Comparison of ENCODE assay signal across 12 cellular contexts in the genomic region with DNA sequence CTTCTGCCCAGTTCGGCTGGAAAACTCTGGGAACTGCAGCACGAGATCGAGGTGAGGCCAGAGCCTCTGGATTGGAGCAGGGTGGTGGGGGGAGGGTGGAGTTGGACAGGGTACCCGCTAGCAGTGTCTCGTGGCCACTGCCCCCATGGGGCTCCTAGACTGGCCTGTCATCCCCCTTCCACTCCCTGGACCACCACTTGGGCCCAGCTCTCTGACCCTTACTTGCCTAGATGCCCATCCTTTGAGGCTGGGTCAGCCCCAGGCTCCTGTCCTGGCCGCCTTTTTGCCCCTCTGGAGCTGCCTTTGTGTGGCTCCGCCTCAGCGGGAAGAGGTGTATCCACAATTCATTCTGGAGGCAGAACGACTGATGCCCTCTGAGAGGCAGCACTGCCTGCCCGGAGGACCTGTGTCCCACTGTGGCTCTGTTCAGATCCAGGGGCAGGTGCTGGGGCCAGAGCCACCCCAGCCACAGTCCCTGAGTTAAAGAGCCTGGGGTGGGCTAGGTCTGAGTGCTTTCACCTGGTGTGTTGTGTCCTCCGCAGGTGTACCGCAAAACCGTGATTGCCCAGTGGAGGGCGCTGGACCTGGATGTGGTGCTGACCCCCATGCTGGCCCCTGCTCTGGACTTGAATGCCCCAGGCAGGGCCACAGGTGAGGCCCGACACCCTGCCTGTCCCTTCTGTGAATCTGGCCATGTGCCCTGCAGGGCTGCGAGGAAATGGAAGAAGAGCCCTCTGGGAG. TPM values are rescaled to one million over a fixed set of nuclear protein-coding genes. Genes with fewer than 3 reads are reported as not detected.
DNase-seq lines count a peak whose midpoint lies in the region; ATAC-seq and TF ChIP-seq lines count a peak whose summit lies in the region.
"Had no signal": no experiment of that assay in that cellular context is flagged by ENCODE, and none has a peak within 500 bp of the region (broad histone marks: within the 10 kb centered on the region; RNA-seq: fewer than 3 reads in every experiment).

No MANE protein-coding gene starts in this region.

- H3K36me3 ChIP-seq in H7 (replicated peaks; ENCODE audit: control insufficient read depth, insufficient read depth, low read length): peaks cover 19% of the 10 kb centered on the region
- H3K36me3 ChIP-seq in right lobe of liver: peaks cover 0 to 20% (median 6%) of the 10 kb centered on the region in 4 donors

- no TSS peak for BruUV-seq in Calu3 (replicated peaks; lab: Mats Ljungman, UMichigan)

- H3K4me3 Mint-ChIP-seq in Calu3 (ENCODE audit: low read depth, unreplicated experiment): no peak overlapping the region
- no peak overlapping the region for H3K4me3 Mint-ChIP-seq in activated naive CD8-positive, alpha-beta T cell treated with anti-CD3 and anti-CD28 coated beads, Interleukin-2, amount 50 U/mL, for 24 hours
- H3K4me3 Mint-ChIP-seq: activated naive CD8-positive, alpha-beta T cell had no signal

- H3K27me3 ChIP-seq in H7 (ENCODE audit: control insufficient read depth, insufficient read depth, low read length) (no peaks in the 10 kb centered on the region; the same call in 1 of the 2 replicates), right lobe of liver (no peaks in the 10 kb centered on the region)
- H3K27me3 ChIP-seq: esophagus muscularis mucosa, suprapubic skin had no signal

- no peak overlapping the region for H3K27ac ChIP-seq in right lobe of liver
- no peak overlapping the region for H3K27ac ChIP-seq in substantia nigra (ENCODE audit: low read depth, low read length, poor library complexity, severe bottlenecking)
- H3K27ac ChIP-seq: esophagus muscularis mucosa, suprapubic skin had no signal

- no peaks in the 10 kb centered on the region for H3K9me3 ChIP-seq in right lobe of liver
- H3K9me3 ChIP-seq: esophagus muscularis mucosa, suprapubic skin had no signal

- ATAC-seq in activated naive CD8-positive, alpha-beta T cell treated with anti-CD3 and anti-CD28 coated beads, Interleukin-2, amount 50 U/mL, for 24 hours: no peak
- ATAC-seq in right lobe of liver: peak in 1 of 4 donors; percentile 6
- no peak for ATAC-seq in GM21737 (IDR thresholded peaks at IDR 0.05; ENCODE audit: unreplicated experiment)

- no peaks in the 10 kb centered on the region for H3K4me1 ChIP-seq in right lobe of liver

- TF ChIP-seq POLR2A in right lobe of liver (IDR thresholded peaks at IDR 0.05): no peak

- TF ChIP-seq CTCF in Calu3 (IDR thresholded peaks at IDR 0.05; ENCODE audit: unreplicated experiment): peak; percentile 58
- TF ChIP-seq CTCF in right lobe of liver (IDR thresholded peaks at IDR 0.05): peak in 3 of 4 donors; percentile 13 to 20 (median 17)

- DNase-seq in Calu3 (peak; percentile 47), H7 (peak; percentile 96), right lobe of liver (peak in 1 of 3 donors; percentile 49), globus pallidus (ENCODE audit: low spot score) (no peak), SK-N-DZ (ENCODE audit: low spot score) (no peak), substantia nigra (lab: John Stamatoyannopoulos, UW) (no peak)
- peak; percentile 45 for DNase-seq in activated naive CD8-positive, alpha-beta T cell treated with anti-CD3 and anti-CD28 coated beads, Interleukin-2, amount 50 U/mL, for 24 hours
- DNase-seq: NCI-H345 had no signal

- H3K36me3 Mint-ChIP-seq in Calu3 (ENCODE audit: insufficient read depth, unreplicated experiment): peaks cover 18% of the 10 kb centered on the region
- H3K36me3 Mint-ChIP-seq in activated naive CD8-positive, alpha-beta T cell treated with anti-CD3 and anti-CD28 coated beads, Interleukin-2, amount 50 U/mL, for 24 hours (ENCODE audit: low read depth): no peaks in the 10 kb centered on the region
- H3K36me3 Mint-ChIP-seq: activated naive CD8-positive, alpha-beta T cell had no signal

- no peak overlapping the region for H3K4me3 ChIP-seq in H7 (ENCODE audit: insufficient read depth, low read depth, low read length)
- H3K4me3 ChIP-seq in right lobe of liver: no peak overlapping the region
- H3K4me3 ChIP-seq: esophagus muscularis mucosa, suprapubic skin had no signal

- no peak overlapping the region for H3K27ac Mint-ChIP-seq in Calu3 (ENCODE audit: unreplicated experiment)
- no peak overlapping the region for H3K27ac Mint-ChIP-seq in activated naive CD8-positive, alpha-beta T cell treated with anti-CD3 and anti-CD28 coated beads, Interleukin-2, amount 50 U/mL, for 24 hours
- H3K27ac Mint-ChIP-seq: activated naive CD8-positive, alpha-beta T cell had no signal

- no peaks in the 10 kb centered on the region for H3K9me3 Mint-ChIP-seq in Calu3 (ENCODE audit: low read depth, unreplicated experiment)
- no peaks in the 10 kb centered on the region for H3K9me3 Mint-ChIP-seq in activated naive CD8-positive, alpha-beta T cell treated with anti-CD3 and anti-CD28 coated beads, Interleukin-2, amount 50 U/mL, for 24 hours

- no peaks in the 10 kb centered on the region for H3K4me1 Mint-ChIP-seq in Calu3 (ENCODE audit: low read depth, unreplicated experiment)
- H3K4me1 Mint-ChIP-seq in activated naive CD8-positive, alpha-beta T cell treated with anti-CD3 and anti-CD28 coated beads, Interleukin-2, amount 50 U/mL, for 24 hours: no peaks in the 10 kb centered on the region

- CTCF ChIA-PET in Calu3 (lab: Charles Lee): no interaction called here

- H3K27me3 Mint-ChIP-seq in Calu3 (ENCODE audit: unreplicated experiment): no peaks in the 10 kb centered on the region
- no peaks in the 10 kb centered on the region for H3K27me3 Mint-ChIP-seq in activated naive CD8-positive, alpha-beta T cell treated with anti-CD3 and anti-CD28 coated beads, Interleukin-2, amount 50 U/mL, for 24 hours
- H3K27me3 Mint-ChIP-seq: activated naive CD8-positive, alpha-beta T cell had no signal

- intact Hi-C loops in Calu3 (cut with micrococcal nuclease; ENCODE audit: unreplicated experiment) (no loop called here), right lobe of liver (cut with DNase I) (no loop called here)

- no CpG with 5 or more reads among the region's 16 CpGs for WGBS in right lobe of liver (ENCODE audit: insufficient coverage, low coverage, low lambda C conversion rate, missing lambda C conversion rate)

RNA-seq across cellular contexts. Expression of a gene that starts 17.7 kb away (rescaled TPM):
- 31.4 and 34.2 TPM in 2 replicates for total RNA-seq in Calu3 (2022)
- 12.6 and 19.8 TPM in 2 replicates for total RNA-seq in H7 (2014; rRNA removed; shearing (Covaris generic))
- total RNA-seq in right lobe of liver: 10 to 100 TPM; 26.6 to 48.7 (median 33.5) TPM
- 0.26 and 0.44 TPM in 2 replicates for polyA plus RNA-seq in SK-N-DZ (2014; cell fraction: cytosol; rRNA removed)
- 18.7 and 29.9 TPM in 2 replicates for polyA plus RNA-seq in SK-N-DZ (2014; cell fraction: nucleus; rRNA removed)

Comparison
In these comparisons a context has a peak if more than half of its experiments do, and no peak if none do; other contexts are left out.
1. DNase-seq: peak in Calu3 (single experiment), H7 (single experiment) and activated naive CD8-positive, alpha-beta T cell treated with anti-CD3 and anti-CD28 coated beads, Interleukin-2, amount 50 U/mL, for 24 hours (single experiment); none in globus pallidus (single experiment), SK-N-DZ (single experiment) and substantia nigra (0 of 49).